9 cellular contexts compared by ENCODE assay signal in genomic region chr16:67149276-67150057, GRCh38. TPM values are rescaled to one million over a fixed set of nuclear protein-coding genes. Genes with fewer than 3 reads are reported as not detected.
DNase-seq lines count a peak whose midpoint lies in the region; ATAC-seq, FAIRE-seq and TF ChIP-seq lines count a peak whose summit lies in the region.
"Had no signal": no experiment of that assay in that cellular context is flagged by ENCODE, and none has a peak within 500 bp of the region (broad histone marks: within the 10 kb centered on the region; RNA-seq: fewer than 3 reads in every experiment).

No MANE protein-coding gene starts in this region.

- 0 out of 2 replicates have a peak, but pooled peaks have one; percentile 3 for TF ChIP-seq RAD21 in HepG2 (CRISPR knock-in tag; IDR thresholded peaks at IDR 0.05)

- H3K9me3 Mint-ChIP-seq in astrocyte (ENCODE audit: unreplicated experiment) = peaks cover 4% of the 10 kb centered on the region

- H3K27ac Mint-ChIP-seq in astrocyte (ENCODE audit: unreplicated experiment) = peak overlapping the region; percentile 41

- H3K4me3 ChIP-seq in astrocyte (ENCODE audit: insufficient read depth, low read depth, low read length) (no peak overlapping the region), HepG2 (replicated peaks in 1 of 3; ENCODE audit: insufficient read depth in 1 of 3, low read depth in 2 of 3, low read length in 3 of 3) (no peak overlapping the region), tibial artery (peak overlapping the region in 1 of 2 donors; percentile 63)

- H3K27me3 ChIP-seq in astrocyte (ENCODE audit: insufficient read depth, low read length) (peaks cover 10% of the 10 kb centered on the region), HepG2 (ENCODE audit: control insufficient read depth in 1 of 2, insufficient read depth in 2 of 2, low read length in 2 of 2) (no peaks in the 10 kb centered on the region; a peak in 1 of 5 replicates), tibial artery (peaks cover 0 to 2% of the 10 kb centered on the region in 2 donors)

- H2AFZ ChIP-seq in astrocyte (ENCODE audit: low read depth, low read length) (peak overlapping the region; percentile 81), HepG2 (ENCODE audit: low read length) (no peak overlapping the region)

- no peak for ATAC-seq in Right ventricle myocardium inferior
- no peak for ATAC-seq in HepG2

- peak overlapping the region; percentile 57 for H3K4me3 Mint-ChIP-seq in astrocyte (ENCODE audit: unreplicated experiment)

- peaks cover 2% of the 10 kb centered on the region for H3K4me1 ChIP-seq in astrocyte (ENCODE audit: insufficient read depth, low read length)
- H3K4me1 ChIP-seq in HepG2 (ENCODE audit: insufficient read depth, low read length) = peaks cover 18% of the 10 kb centered on the region
- peaks cover 0 to 22% (median 13%) of the 10 kb centered on the region in 4 donors for H3K4me1 ChIP-seq in tibial artery

- WGBS in HepG2 (ENCODE audit: low lambda C conversion rate) = 97% methylated on average over 79 of the region's 79 CpGs

- H3K9me3 ChIP-seq in astrocyte (ENCODE audit: insufficient read depth, low read depth, low read length) (no peaks in the 10 kb centered on the region), HepG2 (ENCODE audit: low read length) (no peaks in the 10 kb centered on the region), tibial artery (no peaks in the 10 kb centered on the region)

- TF ChIP-seq EP300 in HepG2 (IDR thresholded peaks at IDR 0.05; ENCODE audit: low read depth in 2 of 2, low read length in 2 of 2) (no peak), HepG2 (CRISPR knock-in tag; IDR thresholded peaks at IDR 0.05; ENCODE audit: borderline replicate concordance) (no peak)

- H3K36me3 ChIP-seq in astrocyte (ENCODE audit: insufficient read depth, low read length) (peaks cover 19% of the 10 kb centered on the region), HepG2 (replicated peaks in 1 of 2; ENCODE audit: control insufficient read depth in 1 of 2, insufficient read depth in 2 of 2, low read length in 2 of 2) (peaks cover 31 to 47% of the 10 kb centered on the region in 2 experiments), tibial artery (peaks cover 13 to 47% (median 34%) of the 10 kb centered on the region in 3 donors)

- peak overlapping the region; percentile 88 for H3K4me2 ChIP-seq in astrocyte (ENCODE audit: low read length)
- H3K4me2 ChIP-seq in HepG2 (ENCODE audit: low read depth, low read length) = no peak overlapping the region

- H4K20me1 ChIP-seq in astrocyte (ENCODE audit: insufficient read depth, low read length) = peaks cover 28% of the 10 kb centered on the region
- peaks cover 9% of the 10 kb centered on the region; the same call in 1 of the 2 replicates for H4K20me1 ChIP-seq in HepG2 (ENCODE audit: insufficient read depth, low read length)

- in situ Hi-C loops in HepG2 (cut with HindIII; ENCODE audit: extremely low pct_ligation_motif_present, low pct_unique_long_range_greater_than_20kb) = no loop called here

- TF ChIP-seq CTCF in astrocyte (IDR thresholded peaks at IDR 0.05; ENCODE audit: insufficient read depth, low read depth, low read length) = no peak
- 0 out of 2 replicates have a peak, but pooled peaks have one; percentile 4 for TF ChIP-seq CTCF in HepG2 (CRISPR knock-in tag; IDR thresholded peaks at IDR 0.05)
- no peak for TF ChIP-seq CTCF in tibial artery (IDR thresholded peaks at IDR 0.05)

- POLR2A ChIA-PET in HepG2 (lab: Yijun Ruan, JAX) = interaction anchor here (0.5 to 4.1 kb wide), 5 partner anchors 8 to 132 kb away, joined by 3 to 19 read pairs (median 13); partner anchors contain the start of genes FBXL8 and TRADD

- peak in 1 of 2 experiments; percentile 45; a peak in 1 of 4 replicates for TF ChIP-seq POLR2A in HepG2 (IDR thresholded peaks at IDR 0.05; ENCODE audit: insufficient read depth in 1 of 2, low read depth in 2 of 2, low read length in 2 of 2)

- peaks cover 28% of the 10 kb centered on the region for H3K27me3 Mint-ChIP-seq in astrocyte (ENCODE audit: low read depth, unreplicated experiment)

- intact Hi-C loops in Right ventricle myocardium inferior (cut with DNase I) = no loop called here
- intact Hi-C loops in cardiac septum (cut with DNase I) = no loop called here
- intact Hi-C loops in HepG2 (cut with micrococcal nuclease; ENCODE audit: unreplicated experiment) = loop anchor here (10.0 kb wide), 1 partner anchor 255 kb away; no protein-coding TSS in a partner anchor
- intact Hi-C loops in tibial artery (cut with DNase I; ENCODE audit: low total_unique reads) = no loop called here

- H3K79me2 ChIP-seq in astrocyte (ENCODE audit: insufficient read depth, low read length) (no peaks in the 10 kb centered on the region), HepG2 (ENCODE audit: insufficient read depth, low read length) (no peaks in the 10 kb centered on the region)

- H3K4me1 Mint-ChIP-seq in astrocyte (ENCODE audit: low read depth, unreplicated experiment) = no peaks in the 10 kb centered on the region

- no peak overlapping the region for H3K27ac ChIP-seq in astrocyte (ENCODE audit: low read depth, low read length)
- H3K27ac ChIP-seq in HepG2 (ENCODE audit: extremely low read length, insufficient read depth, low read length) = no peak overlapping the region
- peak overlapping the region; percentile 89 to 94 for H3K27ac ChIP-seq in tibial artery
- H3K27ac ChIP-seq: KMS-11 had no signal

- no peak for FAIRE-seq in astrocyte (lab: Jason Lieb, UNC)
- no peak for FAIRE-seq in HepG2 (lab: Jason Lieb, UNC)

- CTCF ChIA-PET in HepG2 (lab: Yijun Ruan, JAX; ENCODE audit: low intra/inter-chr PET ratio, low total read pairs) = no interaction called here

- DNase-seq in Right ventricle myocardium inferior (ENCODE audit: missing footprints) (peak; percentile 56), cardiac septum (ENCODE audit: low spot score) (no peak), astrocyte (ENCODE audit: low read depth) (no peak), HepG2 (ENCODE audit: low spot score) (no peak), tibial artery (no peak), T-helper 9 cell (no peak), NCI-H128 (lab: John Stamatoyannopoulos, UW; ENCODE audit: unreplicated experiment) (no peak)
- DNase-seq in stimulated activated CD4-positive, alpha-beta T cell treated with anti-CD3 and anti-CD28 coated beads, Interleukin-2, amount 100 ng/mL, for 24 hours = no peak

- peaks cover 27% of the 10 kb centered on the region for H3K36me3 Mint-ChIP-seq in astrocyte (ENCODE audit: low read depth, unreplicated experiment)

- no TSS peak for BruUV-seq in HepG2 (replicated peaks; lab: Mats Ljungman, UMichigan)

- H3K9ac ChIP-seq in astrocyte (ENCODE audit: low read length) = no peak overlapping the region
- no peak overlapping the region for H3K9ac ChIP-seq in HepG2 (ENCODE audit: insufficient read depth, low read depth, low read length)

RNA-seq across cellular contexts. Expression of gene B3GNT9, which starts 1.3 kb away (rescaled TPM):
- total RNA-seq in Right ventricle myocardium inferior = 9.3 TPM
- 12.4 TPM for total RNA-seq in cardiac septum
- 7.6 and 9.4 TPM in 2 replicates for total RNA-seq in astrocyte
- total RNA-seq in HepG2 (2016; rRNA removed; fragmentation: Illumina TruSeq; extraction: Trizol) = 1.5 and 3.1 TPM in 2 replicates
- total RNA-seq in HepG2 (2016; cell fraction: cytosol; rRNA removed; fragmentation: Illumina TruSeq; extraction: Trizol; ENCODE audit: low read depth) = 0.61 and 0.79 TPM in 2 replicates
- 1.5 and 2.9 TPM in 2 replicates for total RNA-seq in HepG2 (2016; cell fraction: insoluble cytoplasmic fraction; rRNA removed; fragmentation: Illumina TruSeq; extraction: Trizol)
- 1.8 and 2.1 TPM in 2 replicates for total RNA-seq in HepG2 (2016; cell fraction: membrane; rRNA removed; fragmentation: Illumina TruSeq; extraction: Trizol)
- 1.8 and 2.5 TPM in 2 replicates for total RNA-seq in HepG2 (2016; cell fraction: nucleus; rRNA removed; fragmentation: Illumina TruSeq; extraction: Trizol)
- 1.2 and 1.5 TPM in 2 replicates for polyA plus RNA-seq in HepG2 (2011; rRNA removed)
- polyA plus RNA-seq in HepG2 (2011; cell fraction: cytosol; rRNA removed) = 1.4 and 1.9 TPM in 2 replicates
- polyA plus RNA-seq in HepG2 (2011; cell fraction: nucleus; rRNA removed) = 2.0 and 2.5 TPM in 2 replicates
- polyA plus RNA-seq in HepG2 (2012) = 0.80 and 0.82 TPM in 2 replicates
- 0.38 and 0.54 TPM in 2 replicates for polyA plus RNA-seq in HepG2 (2016; cell fraction: cytosol; fragmentation: Illumina TruSeq; extraction: Trizol; ENCODE audit: low read depth)
- 1.9 and 2.0 TPM in 2 replicates for polyA plus RNA-seq in HepG2 (2016; cell fraction: insoluble cytoplasmic fraction; fragmentation: Illumina TruSeq; extraction: Trizol; ENCODE audit: low read depth)
- 1.3 and 1.7 TPM in 2 replicates for polyA plus RNA-seq in HepG2 (2016; cell fraction: membrane; fragmentation: Illumina TruSeq; extraction: Trizol; ENCODE audit: low read depth)
- polyA plus RNA-seq in HepG2 (2016; cell fraction: nucleus; fragmentation: Illumina TruSeq; extraction: Trizol; ENCODE audit: insufficient read depth, low read depth) = 4.0 and 4.3 TPM in 2 replicates
- polyA minus RNA-seq in HepG2 (2011; rRNA and poly(A)+ RNA removed; ENCODE audit: low replicate concordance) = 2.8 and 8.7 TPM in 2 replicates
- 0.99 and 1.1 TPM in 2 replicates for polyA minus RNA-seq in HepG2 (2011; cell fraction: cytosol; rRNA and poly(A)+ RNA removed)
- 0.99 and 1.7 TPM in 2 replicates for polyA minus RNA-seq in HepG2 (2011; cell fraction: nucleus; rRNA and poly(A)+ RNA removed)

RNA-seq across cellular contexts. Expression of gene TRADD, which starts 10.2 kb away (rescaled TPM):
- 8.2 TPM for total RNA-seq in Right ventricle myocardium inferior
- total RNA-seq in cardiac septum = 11.0 TPM
- total RNA-seq in astrocyte = 10.1 and 11.0 TPM in 2 replicates
- total RNA-seq in HepG2 (2016; rRNA removed; fragmentation: Illumina TruSeq; extraction: Trizol) = 6.2 and 7.8 TPM in 2 replicates
- total RNA-seq in HepG2 (2016; cell fraction: cytosol; rRNA removed; fragmentation: Illumina TruSeq; extraction: Trizol; ENCODE audit: low read depth) = 3.2 TPM in 2 replicates
- total RNA-seq in HepG2 (2016; cell fraction: insoluble cytoplasmic fraction; rRNA removed; fragmentation: Illumina TruSeq; extraction: Trizol) = 6.8 and 9.0 TPM in 2 replicates
- total RNA-seq in HepG2 (2016; cell fraction: membrane; rRNA removed; fragmentation: Illumina TruSeq; extraction: Trizol) = 4.6 and 4.9 TPM in 2 replicates
- total RNA-seq in HepG2 (2016; cell fraction: nucleus; rRNA removed; fragmentation: Illumina TruSeq; extraction: Trizol) = 4.8 and 4.9 TPM in 2 replicates
- polyA plus RNA-seq in HepG2 (2011; rRNA removed) = 8.2 and 10.3 TPM in 2 replicates
- 9.8 and 13.8 TPM in 2 replicates for polyA plus RNA-seq in HepG2 (2011; cell fraction: cytosol; rRNA removed)
- 22.9 and 28.2 TPM in 2 replicates for polyA plus RNA-seq in HepG2 (2011; cell fraction: nucleus; rRNA removed)
- polyA plus RNA-seq in HepG2 (2012) = 5.3 TPM in 2 replicates
- polyA plus RNA-seq in HepG2 (2016; cell fraction: cytosol; fragmentation: Illumina TruSeq; extraction: Trizol; ENCODE audit: low read depth) = 3.1 and 3.6 TPM in 2 replicates
- polyA plus RNA-seq in HepG2 (2016; cell fraction: insoluble cytoplasmic fraction; fragmentation: Illumina TruSeq; extraction: Trizol; ENCODE audit: low read depth) = 5.3 and 5.9 TPM in 2 replicates
- 3.2 and 3.8 TPM in 2 replicates for polyA plus RNA-seq in HepG2 (2016; cell fraction: membrane; fragmentation: Illumina TruSeq; extraction: Trizol; ENCODE audit: low read depth)
- 11.5 and 13.8 TPM in 2 replicates for polyA plus RNA-seq in HepG2 (2016; cell fraction: nucleus; fragmentation: Illumina TruSeq; extraction: Trizol; ENCODE audit: insufficient read depth, low read depth)
- polyA minus RNA-seq in HepG2 (2011; rRNA and poly(A)+ RNA removed; ENCODE audit: low replicate concordance) = 3.4 and 5.6 TPM in 2 replicates
- polyA minus RNA-seq in HepG2 (2011; cell fraction: cytosol; rRNA and poly(A)+ RNA removed) = 4.1 and 5.0 TPM in 2 replicates
- 5.0 TPM in 2 replicates for polyA minus RNA-seq in HepG2 (2011; cell fraction: nucleus; rRNA and poly(A)+ RNA removed)

RNA-seq across cellular contexts. Expression of gene FBXL8, which starts 10.3 kb away (rescaled TPM):
- total RNA-seq in Right ventricle myocardium inferior (10.8 TPM), cardiac septum (9.5 TPM), astrocyte (5.6 and 6.8 TPM in 2 replicates), HepG2 (2016; rRNA removed; fragmentation: Illumina TruSeq; extraction: Trizol) (1.5 and 3.9 TPM in 2 replicates)
- 0.81 and 0.88 TPM in 2 replicates for total RNA-seq in HepG2 (2016; cell fraction: cytosol; rRNA removed; fragmentation: Illumina TruSeq; extraction: Trizol; ENCODE audit: low read depth)
- total RNA-seq in HepG2 (2016; cell fraction: insoluble cytoplasmic fraction; rRNA removed; fragmentation: Illumina TruSeq; extraction: Trizol) = 1.2 and 3.5 TPM in 2 replicates
- 1.9 and 2.3 TPM in 2 replicates for total RNA-seq in HepG2 (2016; cell fraction: membrane; rRNA removed; fragmentation: Illumina TruSeq; extraction: Trizol)
- total RNA-seq in HepG2 (2016; cell fraction: nucleus; rRNA removed; fragmentation: Illumina TruSeq; extraction: Trizol) = 4.6 and 4.8 TPM in 2 replicates
- polyA plus RNA-seq in HepG2 (2011; rRNA removed) = 9.3 and 10.9 TPM in 2 replicates
- 3.2 and 6.0 TPM in 2 replicates for polyA plus RNA-seq in HepG2 (2011; cell fraction: cytosol; rRNA removed)
- 173 and 222 TPM in 2 replicates for polyA plus RNA-seq in HepG2 (2011; cell fraction: nucleus; rRNA removed)
- 5.8 and 7.5 TPM in 2 replicates for polyA plus RNA-seq in HepG2 (2012)
- 0.17 and 0.29 TPM in 2 replicates for polyA plus RNA-seq in HepG2 (2016; cell fraction: cytosol; fragmentation: Illumina TruSeq; extraction: Trizol; ENCODE audit: low read depth)
- 2.0 and 2.2 TPM in 2 replicates for polyA plus RNA-seq in HepG2 (2016; cell fraction: insoluble cytoplasmic fraction; fragmentation: Illumina TruSeq; extraction: Trizol; ENCODE audit: low read depth)
- polyA plus RNA-seq in HepG2 (2016; cell fraction: membrane; fragmentation: Illumina TruSeq; extraction: Trizol; ENCODE audit: low read depth) = 0.58 and 0.92 TPM in 2 replicates
- polyA plus RNA-seq in HepG2 (2016; cell fraction: nucleus; fragmentation: Illumina TruSeq; extraction: Trizol; ENCODE audit: insufficient read depth, low read depth) = 9.5 and 16.0 TPM in 2 replicates
- 4.6 and 9.2 TPM in 2 replicates for polyA minus RNA-seq in HepG2 (2011; rRNA and poly(A)+ RNA removed; ENCODE audit: low replicate concordance)
- 2.9 and 3.2 TPM in 2 replicates for polyA minus RNA-seq in HepG2 (2011; cell fraction: cytosol; rRNA and poly(A)+ RNA removed)
- polyA minus RNA-seq in HepG2 (2011; cell fraction: nucleus; rRNA and poly(A)+ RNA removed) = 19.1 and 22.3 TPM in 2 replicates

RNA-seq across cellular contexts. Expression of gene HSF4, which starts 15.1 kb away (rescaled TPM):
- total RNA-seq in Right ventricle myocardium inferior (49.9 TPM), cardiac septum (49.1 TPM), astrocyte (4.4 and 4.5 TPM in 2 replicates), HepG2 (2016; rRNA removed; fragmentation: Illumina TruSeq; extraction: Trizol) (0.41 and 3.5 TPM in 2 replicates)
- total RNA-seq in HepG2 (2016; cell fraction: cytosol; rRNA removed; fragmentation: Illumina TruSeq; extraction: Trizol; ENCODE audit: low read depth) = 0.44 and 1.0 TPM in 2 replicates
- 0.79 and 3.2 TPM in 2 replicates for total RNA-seq in HepG2 (2016; cell fraction: insoluble cytoplasmic fraction; rRNA removed; fragmentation: Illumina TruSeq; extraction: Trizol)
- 0.59 and 0.68 TPM in 2 replicates for total RNA-seq in HepG2 (2016; cell fraction: membrane; rRNA removed; fragmentation: Illumina TruSeq; extraction: Trizol)
- 4.6 and 5.3 TPM in 2 replicates for total RNA-seq in HepG2 (2016; cell fraction: nucleus; rRNA removed; fragmentation: Illumina TruSeq; extraction: Trizol)
- 16.9 and 17.9 TPM in 2 replicates for polyA plus RNA-seq in HepG2 (2011; rRNA removed)
- polyA plus RNA-seq in HepG2 (2011; cell fraction: cytosol; rRNA removed) = 1.8 and 2.3 TPM in 2 replicates
- 319 and 364 TPM in 2 replicates for polyA plus RNA-seq in HepG2 (2011; cell fraction: nucleus; rRNA removed)
- 12.3 and 18.7 TPM in 2 replicates for polyA plus RNA-seq in HepG2 (2012)
- 0.77 TPM in 1 of 2 replicates, not detected in the other for polyA plus RNA-seq in HepG2 (2016; cell fraction: cytosol; fragmentation: Illumina TruSeq; extraction: Trizol; ENCODE audit: low read depth)
- polyA plus RNA-seq in HepG2 (2016; cell fraction: insoluble cytoplasmic fraction; fragmentation: Illumina TruSeq; extraction: Trizol; ENCODE audit: low read depth) = 0.87 and 1.1 TPM in 2 replicates
- polyA plus RNA-seq in HepG2 (2016; cell fraction: membrane; fragmentation: Illumina TruSeq; extraction: Trizol; ENCODE audit: low read depth) = 0.36 and 0.41 TPM in 2 replicates
- 18.4 and 20.6 TPM in 2 replicates for polyA plus RNA-seq in HepG2 (2016; cell fraction: nucleus; fragmentation: Illumina TruSeq; extraction: Trizol; ENCODE audit: insufficient read depth, low read depth)
- 7.7 and 14.1 TPM in 2 replicates for polyA minus RNA-seq in HepG2 (2011; rRNA and poly(A)+ RNA removed; ENCODE audit: low replicate concordance)
- polyA minus RNA-seq in HepG2 (2011; cell fraction: cytosol; rRNA and poly(A)+ RNA removed) = 1.1 TPM in 1 of 2 replicates, not detected in the other
- 19.5 and 25.2 TPM in 2 replicates for polyA minus RNA-seq in HepG2 (2011; cell fraction: nucleus; rRNA and poly(A)+ RNA removed)

RNA-seq across cellular contexts. Expression of gene NOL3, which starts 20.9 kb away (rescaled TPM):
- total RNA-seq in Right ventricle myocardium inferior (109 TPM), cardiac septum (86.3 TPM), astrocyte (9.5 and 10.9 TPM in 2 replicates), HepG2 (2016; rRNA removed; fragmentation: Illumina TruSeq; extraction: Trizol) (3.1 and 5.7 TPM in 2 replicates)
- 0.91 and 1.1 TPM in 2 replicates for total RNA-seq in HepG2 (2016; cell fraction: cytosol; rRNA removed; fragmentation: Illumina TruSeq; extraction: Trizol; ENCODE audit: low read depth)
- 3.8 and 4.1 TPM in 2 replicates for total RNA-seq in HepG2 (2016; cell fraction: insoluble cytoplasmic fraction; rRNA removed; fragmentation: Illumina TruSeq; extraction: Trizol)
- 2.1 and 2.2 TPM in 2 replicates for total RNA-seq in HepG2 (2016; cell fraction: membrane; rRNA removed; fragmentation: Illumina TruSeq; extraction: Trizol)
- 2.7 and 3.0 TPM in 2 replicates for total RNA-seq in HepG2 (2016; cell fraction: nucleus; rRNA removed; fragmentation: Illumina TruSeq; extraction: Trizol)
- polyA plus RNA-seq in HepG2 (2011; rRNA removed) = 20.5 and 23.3 TPM in 2 replicates
- polyA plus RNA-seq in HepG2 (2011; cell fraction: cytosol; rRNA removed) = 9.2 and 14.1 TPM in 2 replicates
- polyA plus RNA-seq in HepG2 (2011; cell fraction: nucleus; rRNA removed) = 78.8 and 95.6 TPM in 2 replicates
- 23.5 and 26.3 TPM in 2 replicates for polyA plus RNA-seq in HepG2 (2012)
- polyA plus RNA-seq in HepG2 (2016; cell fraction: cytosol; fragmentation: Illumina TruSeq; extraction: Trizol; ENCODE audit: low read depth) = 1.1 and 1.3 TPM in 2 replicates
- 3.6 TPM in 2 replicates for polyA plus RNA-seq in HepG2 (2016; cell fraction: insoluble cytoplasmic fraction; fragmentation: Illumina TruSeq; extraction: Trizol; ENCODE audit: low read depth)
- polyA plus RNA-seq in HepG2 (2016; cell fraction: membrane; fragmentation: Illumina TruSeq; extraction: Trizol; ENCODE audit: low read depth) = 2.3 and 2.9 TPM in 2 replicates
- polyA plus RNA-seq in HepG2 (2016; cell fraction: nucleus; fragmentation: Illumina TruSeq; extraction: Trizol; ENCODE audit: insufficient read depth, low read depth) = 18.2 and 26.0 TPM in 2 replicates
- 5.4 and 16.0 TPM in 2 replicates for polyA minus RNA-seq in HepG2 (2011; rRNA and poly(A)+ RNA removed; ENCODE audit: low replicate concordance)
- polyA minus RNA-seq in HepG2 (2011; cell fraction: cytosol; rRNA and poly(A)+ RNA removed) = 2.8 and 3.7 TPM in 2 replicates
- polyA minus RNA-seq in HepG2 (2011; cell fraction: nucleus; rRNA and poly(A)+ RNA removed) = 14.3 and 16.3 TPM in 2 replicates

Comparison
In these comparisons a context has a peak if more than half of its experiments do, and no peak if none do; other contexts are left out.
1. H3K27ac ChIP-seq: peak in tibial artery (2 of 2); none in astrocyte (single experiment) and HepG2 (single experiment).